1 cellular context compared by ENCODE assay signal in the genomic region with DNA sequence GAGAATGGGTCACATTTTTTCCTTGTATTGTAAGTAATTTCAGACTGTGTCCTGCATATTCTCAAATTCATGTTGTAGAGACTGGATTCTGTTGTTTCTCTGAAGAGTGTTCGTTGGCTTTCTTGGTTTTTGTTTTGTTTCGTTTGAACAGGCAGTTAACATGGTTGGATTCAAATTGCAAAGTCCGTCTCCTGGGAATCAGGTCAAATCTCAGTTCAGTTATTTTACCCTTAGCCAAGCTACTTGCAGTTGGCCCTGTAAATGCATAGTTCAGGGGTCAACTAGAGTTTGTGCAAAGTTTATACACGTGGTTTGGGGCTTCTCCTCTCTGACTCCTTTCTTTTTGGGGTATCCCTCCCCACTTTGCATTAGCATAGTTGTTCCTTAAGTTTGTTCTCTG.
TF ChIP-seq lines count a peak whose summit lies in the region.

No MANE protein-coding gene starts in this region.

TF ChIP-seq in HepG2, 621 proteins besides CTCF, POLR2A, EP300 and RAD21 (continued from another document):
- TF ChIP-seq RARA (CRISPR knock-in tag; IDR thresholded peaks at IDR 0.05) (peak; percentile 67; the same call in 1 of the 2 replicates), HNF4A (CRISPR knock-in tag; IDR thresholded peaks at IDR 0.05) (peak; percentile 26; the same call in 1 of the 2 replicates), ZNF724P (CRISPR knock-in tag; IDR thresholded peaks at IDR 0.05; ENCODE audit: borderline replicate concordance) (no peak), FOXC1 (CRISPR knock-in tag; IDR thresholded peaks at IDR 0.05; ENCODE audit: borderline replicate concordance) (no peak)
- TF ChIP-seq, protein P1, sequence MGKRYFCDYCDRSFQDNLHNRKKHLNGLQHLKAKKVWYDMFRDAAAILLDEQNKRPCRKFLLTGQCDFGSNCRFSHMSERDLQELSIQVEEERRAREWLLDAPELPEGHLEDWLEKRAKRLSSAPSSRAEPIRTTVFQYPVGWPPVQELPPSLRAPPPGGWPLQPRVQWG (CRISPR knock-in tag; IDR thresholded peaks at IDR 0.05; ENCODE audit: borderline replicate concordance, low read depth): no peak
- TF ChIP-seq, protein P2, sequence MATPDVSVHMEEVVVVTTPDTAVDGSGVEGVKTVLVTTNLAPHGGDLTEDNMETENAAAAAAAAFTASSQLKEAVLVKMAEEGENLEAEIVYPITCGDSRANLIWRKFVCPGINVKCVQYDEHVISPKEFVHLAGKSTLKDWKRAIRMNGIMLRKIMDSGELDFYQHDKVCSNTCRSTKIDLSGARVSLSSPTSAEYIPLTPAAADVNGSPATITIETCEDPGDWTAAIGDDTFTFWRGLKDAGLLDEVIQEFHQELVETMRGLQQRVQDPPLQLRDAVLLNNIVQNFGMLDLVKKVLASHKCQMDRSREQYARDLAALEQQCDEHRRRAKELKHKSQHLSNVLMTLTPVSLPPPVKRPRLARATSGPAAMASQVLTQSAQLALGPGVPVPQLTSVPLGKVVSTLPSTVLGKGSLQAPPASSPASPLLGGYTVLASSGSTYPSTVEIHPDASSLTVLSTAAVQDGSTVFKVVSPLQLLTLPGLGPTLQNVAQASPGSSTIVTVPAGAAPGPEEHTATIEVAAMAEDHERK (CRISPR knock-in tag; IDR thresholded peaks at IDR 0.05; ENCODE audit: low read depth): no peak
